Comparison of ENCODE assay signal across 9 cellular contexts in genomic region chr19:48636859-48637448, GRCh38. TPM values are rescaled to one million over a fixed set of nuclear protein-coding genes. Genes with fewer than 3 reads are reported as not detected.
A peak's percentile ranks its signal among the peaks of the same experiment; 100 is the strongest.
DNase-seq lines count a peak whose midpoint lies in the region; FAIRE-seq and TF ChIP-seq lines count a peak whose summit lies in the region.
"Had no signal": no experiment of that assay in that cellular context is flagged by ENCODE, and none has a peak within 500 bp of the region (broad histone marks: within the 10 kb centered on the region; RNA-seq: fewer than 3 reads in every experiment).

Gene DBP, minus strand, starts transcription at chr19:48637379. Its CDS starts 385 bp downstream, at chr19:48636994.

- H3K9me3 ChIP-seq in adrenal gland (replicated peaks in 1 of 3), result no peaks in the 10 kb centered on the region

- peak; percentile 12 to 95 for TF ChIP-seq POLR2A in adrenal gland (IDR thresholded peaks at IDR 0.05)

- H3K9me3 Mint-ChIP-seq in activated T-cell treated with anti-CD3 and anti-CD28 coated beads, Interleukin-2, amount 50 U/mL, for 24 hours, result no peaks in the 10 kb centered on the region
- H3K9me3 Mint-ChIP-seq in stimulated activated naive CD8-positive, alpha-beta T cell treated with anti-CD3 and anti-CD28 coated beads, Interleukin-15, Interleukin-2, amounts not matched to agents 100 ng/mL and 50 ng/mL, for 24 hours, result no peaks in the 10 kb centered on the region

- no peaks in the 10 kb centered on the region for H3K36me3 ChIP-seq in adrenal gland (replicated peaks in 1 of 2)

- intact Hi-C loops in adrenal gland (cut with DNase I), result no loop called here

- H3K27me3 ChIP-seq in adrenal gland, result no peaks in the 10 kb centered on the region

- H3K4me3 Mint-ChIP-seq in activated T-cell treated with anti-CD3 and anti-CD28 coated beads, Interleukin-2, amount 50 U/mL, for 24 hours, result peak within 1 kb of the TSS; percentile 82
- peak within 1 kb of the TSS; percentile 86 for H3K4me3 Mint-ChIP-seq in stimulated activated naive CD8-positive, alpha-beta T cell treated with anti-CD3 and anti-CD28 coated beads, Interleukin-15, Interleukin-2, amounts not matched to agents 100 ng/mL and 50 ng/mL, for 24 hours

- peaks cover 6% of the 10 kb centered on the region for H3K36me3 Mint-ChIP-seq in activated T-cell treated with anti-CD3 and anti-CD28 coated beads, Interleukin-2, amount 50 U/mL, for 24 hours (ENCODE audit: low read depth)
- H3K36me3 Mint-ChIP-seq in stimulated activated naive CD8-positive, alpha-beta T cell treated with anti-CD3 and anti-CD28 coated beads, Interleukin-15, Interleukin-2, amounts not matched to agents 100 ng/mL and 50 ng/mL, for 24 hours (ENCODE audit: low read depth), result no peaks in the 10 kb centered on the region

- H3K27ac ChIP-seq in adrenal gland, result peak within 1 kb of the TSS; percentile 95 to 98 (median 96)

- WGBS in adrenal gland, 4 donors, result 0 to 2% (median 1%) methylated on average over 13 to 40 of the region's 40 CpGs

- no peaks in the 10 kb centered on the region for H3K27me3 Mint-ChIP-seq in activated T-cell treated with anti-CD3 and anti-CD28 coated beads, Interleukin-2, amount 50 U/mL, for 24 hours
- no peaks in the 10 kb centered on the region for H3K27me3 Mint-ChIP-seq in stimulated activated naive CD8-positive, alpha-beta T cell treated with anti-CD3 and anti-CD28 coated beads, Interleukin-15, Interleukin-2, amounts not matched to agents 100 ng/mL and 50 ng/mL, for 24 hours

- H3K4me1 Mint-ChIP-seq in activated T-cell treated with anti-CD3 and anti-CD28 coated beads, Interleukin-2, amount 50 U/mL, for 24 hours (ENCODE audit: low read depth), result peaks cover 67% of the 10 kb centered on the region
- peaks cover 62% of the 10 kb centered on the region for H3K4me1 Mint-ChIP-seq in stimulated activated naive CD8-positive, alpha-beta T cell treated with anti-CD3 and anti-CD28 coated beads, Interleukin-15, Interleukin-2, amounts not matched to agents 100 ng/mL and 50 ng/mL, for 24 hours (ENCODE audit: low read depth)

- peak within 1 kb of the TSS; percentile 98 for H3K27ac Mint-ChIP-seq in activated T-cell treated with anti-CD3 and anti-CD28 coated beads, Interleukin-2, amount 50 U/mL, for 24 hours
- H3K27ac Mint-ChIP-seq in stimulated activated naive CD8-positive, alpha-beta T cell treated with anti-CD3 and anti-CD28 coated beads, Interleukin-15, Interleukin-2, amounts not matched to agents 100 ng/mL and 50 ng/mL, for 24 hours, result peak within 1 kb of the TSS; percentile 97

- FAIRE-seq in RCC 7860 (lab: Jason Lieb, UNC), result no peak
- FAIRE-seq: islet of Langerhans had no signal

- peak in 2 of 6 experiments; percentile 14 to 35 for TF ChIP-seq CTCF in adrenal gland (IDR thresholded peaks at IDR 0.05)

- peaks cover 34 to 49% of the 10 kb centered on the region in 2 donors for H3K4me1 ChIP-seq in adrenal gland (replicated peaks in 1 of 2)

- peak within 1 kb of the TSS; percentile 31 to 87 (median 58) for H3K4me3 ChIP-seq in adrenal gland

- DNase-seq in activated T-cell treated with anti-CD3 and anti-CD28 coated beads, Interleukin-2, amount 50 U/mL, for 24 hours, result no peak
- no peak for DNase-seq in activated T-cell treated with anti-CD3 and anti-CD28 coated beads, Interleukin-2, amount 50 U/mL, for 48 hours
- DNase-seq in NCI-H1092 (lab: John Stamatoyannopoulos, UW), result peak; percentile 29
- peak in 5 of 7 donors; percentile 71 to 83 (median 73) for DNase-seq in adrenal gland
- peak; percentile 72 for DNase-seq in islet precursor cell
- no peak for DNase-seq in RCC 7860 (ENCODE audit: low spot score)
- no peak for DNase-seq in NCI-H82 (lab: John Stamatoyannopoulos, UW)

RNA-seq across cellular contexts. Expression of gene DBP, which starts in this region (rescaled TPM):
- total RNA-seq in adrenal gland, result 10 to 100 TPM; 30.1 to 78.3 (median 56.8) TPM
- polyA plus RNA-seq in adrenal gland, result 10 to 100 TPM; 11.5 to 80.6 (median 57.9) TPM

Comparison
In these comparisons a context has a peak if more than half of its experiments do, and no peak if none do; other contexts are left out.
1. DNase-seq: peak in NCI-H1092 (single experiment), adrenal gland (5 of 7) and islet precursor cell (single experiment); none in activated T-cell treated with anti-CD3 and anti-CD28 coated beads, Interleukin-2, amount 50 U/mL, for 24 hours (single experiment), activated T-cell treated with anti-CD3 and anti-CD28 coated beads, Interleukin-2, amount 50 U/mL, for 48 hours (0 of 2), RCC 7860 (single experiment) and NCI-H82 (single experiment).